Comparison of ENCODE assay signal across 8 cellular contexts in genomic region chr15:99486371-99487336, GRCh38.
DNase-seq lines count a peak whose midpoint lies in the region; ATAC-seq and TF ChIP-seq lines count a peak whose summit lies in the region.

No MANE protein-coding gene starts in this region.

- H3K27me3 ChIP-seq in cardiac muscle cell: no peaks in the 10 kb centered on the region
- H3K27me3 ChIP-seq in trophoblast cell (ENCODE audit: insufficient read depth, low read length): no peaks in the 10 kb centered on the region

- H3K4ac ChIP-seq in trophoblast cell (ENCODE audit: low read depth, low read length): no peak overlapping the region

- peaks cover 19% of the 10 kb centered on the region for H3K27me3 Mint-ChIP-seq in activated naive CD8-positive, alpha-beta T cell treated with anti-CD3 and anti-CD28 coated beads, Interleukin-2, amount 10 ng/mL, durations not matched to agents 7 days and 5 days

- POLR2A ChIA-PET in activated naive CD8-positive, alpha-beta T cell treated with anti-CD3 and anti-CD28 coated beads, Interleukin-2, amount 10 ng/mL, durations not matched to agents 7 days and 5 days (lab: Charles Lee): interaction anchor here (1.6 kb wide), 1 partner anchor 9 kb away, joined by 9 read pairs; no protein-coding TSS in a partner anchor
- POLR2A ChIA-PET in OCI-LY7 (lab: Charles Lee): no interaction called here

- H3K14ac ChIP-seq in trophoblast cell (ENCODE audit: low read length): no peak overlapping the region

- peak; percentile 61 for ATAC-seq in activated naive CD8-positive, alpha-beta T cell treated with anti-CD3 and anti-CD28 coated beads, Interleukin-2, amount 10 ng/mL, durations not matched to agents 7 days and 5 days (ENCODE audit: low read depth)

- H3K9me3 Mint-ChIP-seq in activated naive CD8-positive, alpha-beta T cell treated with anti-CD3 and anti-CD28 coated beads, Interleukin-2, amount 10 ng/mL, durations not matched to agents 7 days and 5 days: peaks cover 3% of the 10 kb centered on the region

- BruUV-seq in OCI-LY7 (replicated peaks; lab: Mats Ljungman, UMichigan): no TSS peak

- H3K4me3 ChIP-seq in cardiac muscle cell (no peak overlapping the region), trophoblast cell (ENCODE audit: low read depth, low read length) (peak overlapping the region; percentile 32), OCI-LY7 (ENCODE audit: low read depth, low read length, poor library complexity, severe bottlenecking) (no peak overlapping the region)

- peak overlapping the region; percentile 9 for H2BK12ac ChIP-seq in trophoblast cell (ENCODE audit: low read length)

- H3K4me1 ChIP-seq in cardiac muscle cell (ENCODE audit: low read depth): peaks cover 23% of the 10 kb centered on the region
- H3K4me1 ChIP-seq in trophoblast cell (ENCODE audit: control insufficient read depth in 1 of 2, insufficient read depth in 2 of 2, low read length in 2 of 2): peaks cover 11 to 15% of the 10 kb centered on the region in 2 experiments
- no peaks in the 10 kb centered on the region for H3K4me1 ChIP-seq in OCI-LY7 (ENCODE audit: insufficient read depth, low read length, poor library complexity, severe bottlenecking)

- WGBS in trophoblast cell (ENCODE audit: extremely low coverage, insufficient coverage, insufficient read length): no CpG with 5 or more reads among the region's 31 CpGs

- no peaks in the 10 kb centered on the region for H4K20me1 ChIP-seq in OCI-LY7 (ENCODE audit: insufficient read depth, low read length)

- H3K36me3 ChIP-seq in cardiac muscle cell: no peaks in the 10 kb centered on the region
- no peaks in the 10 kb centered on the region for H3K36me3 ChIP-seq in trophoblast cell (ENCODE audit: control insufficient read depth in 1 of 2, insufficient read depth in 2 of 2, low read length in 2 of 2)
- H3K36me3 ChIP-seq in OCI-LY7 (ENCODE audit: insufficient read depth, low read length): no peaks in the 10 kb centered on the region

- peak overlapping the region; percentile 25 for H4K12ac ChIP-seq in trophoblast cell (ENCODE audit: low read depth, low read length)

- no peak overlapping the region for H4K91ac ChIP-seq in trophoblast cell (ENCODE audit: low read depth, low read length)

- CTCF ChIA-PET in OCI-LY7 (lab: Charles Lee; ENCODE audit: unreplicated experiment): no interaction called here

- H3K4me2 ChIP-seq in trophoblast cell (ENCODE audit: low read length) (peak overlapping the region; percentile 65), OCI-LY7 (ENCODE audit: low read length) (no peak overlapping the region; the same call in 1 of the 2 replicates)

- H3K4me1 Mint-ChIP-seq in activated naive CD8-positive, alpha-beta T cell treated with anti-CD3 and anti-CD28 coated beads, Interleukin-2, amount 10 ng/mL, durations not matched to agents 7 days and 5 days: peaks cover 26% of the 10 kb centered on the region

- H3K9me3 ChIP-seq in cardiac muscle cell (ENCODE audit: low read depth): no peaks in the 10 kb centered on the region
- no peaks in the 10 kb centered on the region for H3K9me3 ChIP-seq in trophoblast cell (ENCODE audit: insufficient read depth, low read depth, low read length)
- H3K9me3 ChIP-seq in OCI-LY7 (ENCODE audit: low read length): no peaks in the 10 kb centered on the region

- peak overlapping the region; percentile 48 for H3K27ac ChIP-seq in cardiac muscle cell
- no peak overlapping the region for H3K27ac ChIP-seq in trophoblast cell (ENCODE audit: low read depth, low read length)
- H3K27ac ChIP-seq in OCI-LY7 (ENCODE audit: low read depth, low read length, poor library complexity, severe bottlenecking): no peak overlapping the region

- H3K4me3 Mint-ChIP-seq in activated naive CD8-positive, alpha-beta T cell treated with anti-CD3 and anti-CD28 coated beads, Interleukin-2, amount 10 ng/mL, durations not matched to agents 7 days and 5 days: peak overlapping the region; percentile 50

- H2BK120ac ChIP-seq in trophoblast cell (ENCODE audit: insufficient read depth, low read length, poor library complexity): no peak overlapping the region

- H3K18ac ChIP-seq in trophoblast cell (ENCODE audit: low read length): no peak overlapping the region

- no peak overlapping the region for H3K9ac ChIP-seq in trophoblast cell (ENCODE audit: low read length)

- no peak overlapping the region for H2BK5ac ChIP-seq in trophoblast cell (ENCODE audit: low read depth, low read length, poor library complexity)

- no peaks in the 10 kb centered on the region for H3K79me2 ChIP-seq in trophoblast cell (ENCODE audit: control insufficient read depth, insufficient read depth, low read length, poor library complexity)
- no peaks in the 10 kb centered on the region for H3K79me2 ChIP-seq in OCI-LY7 (ENCODE audit: insufficient read depth, low read depth, low read length)

- H3K79me1 ChIP-seq in trophoblast cell (ENCODE audit: low read length): no peaks in the 10 kb centered on the region

- intact Hi-C loops in OCI-LY7 (cut with micrococcal nuclease; ENCODE audit: unreplicated experiment): no loop called here

- H4K8ac ChIP-seq in trophoblast cell (ENCODE audit: low read depth, low read length): peak overlapping the region; percentile 64

- H3K27ac Mint-ChIP-seq in activated naive CD8-positive, alpha-beta T cell treated with anti-CD3 and anti-CD28 coated beads, Interleukin-2, amount 10 ng/mL, durations not matched to agents 7 days and 5 days: no peak overlapping the region

- H3K36me3 Mint-ChIP-seq in activated naive CD8-positive, alpha-beta T cell treated with anti-CD3 and anti-CD28 coated beads, Interleukin-2, amount 10 ng/mL, durations not matched to agents 7 days and 5 days: peaks cover 3% of the 10 kb centered on the region

- peak; percentile 69 for DNase-seq in D341Med (ENCODE audit: low spot score)
- DNase-seq in LHCN-M2 (ENCODE audit: low read depth): peak; percentile 75
- DNase-seq in activated naive CD8-positive, alpha-beta T cell treated with anti-CD3 and anti-CD28 coated beads, Interleukin-2, amount 10 ng/mL, durations not matched to agents 7 days and 5 days: no peak
- DNase-seq in cardiac muscle cell (ENCODE audit: low read depth in 1 of 2, low spot score in 1 of 2): peak; percentile 51 to 71
- no peak for DNase-seq in trophoblast cell
- no peak for DNase-seq in NCI-H2081 treated with DMSO at 0.1 percent for 48 hours (lab: John Stamatoyannopoulos, UW)
- no peak for DNase-seq in HK-2 (ENCODE audit: unreplicated experiment)
- DNase-seq in OCI-LY7 (ENCODE audit: low spot score): no peak

- no peaks in the 10 kb centered on the region for H3K9me2 ChIP-seq in OCI-LY7 (ENCODE audit: insufficient read depth, low read length)

- H2AK5ac ChIP-seq in trophoblast cell (ENCODE audit: low read length): no peak overlapping the region

- TF ChIP-seq CTCF in cardiac muscle cell (IDR thresholded peaks at IDR 0.05; ENCODE audit: low read depth, low read length): no peak
- no peak for TF ChIP-seq CTCF in OCI-LY7 (conservative IDR thresholded peaks at IDR 0.05; ENCODE audit: low read length)

- H2AFZ ChIP-seq in trophoblast cell (ENCODE audit: insufficient read depth, low read length, poor library complexity) (peak overlapping the region; percentile 44), OCI-LY7 (ENCODE audit: low read length) (no peak overlapping the region)

- H3K23ac ChIP-seq in trophoblast cell (ENCODE audit: low read length): no peak overlapping the region

Comparison
In these comparisons a context has a peak if more than half of its experiments do, and no peak if none do; other contexts are left out.
1. DNase-seq: peak in D341Med (single experiment), LHCN-M2 (single experiment) and cardiac muscle cell (2 of 2); none in activated naive CD8-positive, alpha-beta T cell treated with anti-CD3 and anti-CD28 coated beads, Interleukin-2, amount 10 ng/mL, durations not matched to agents 7 days and 5 days (single experiment), trophoblast cell (0 of 2), NCI-H2081 treated with DMSO at 0.1 percent for 48 hours (single experiment), HK-2 (single experiment) and OCI-LY7 (single experiment).